Comparison of ENCODE assay signal across 1 cellular context in genomic region chr16:70419384-70420327, GRCh38.
TF ChIP-seq lines count a peak whose summit lies in the region.

No MANE protein-coding gene starts in this region.

TF ChIP-seq in endothelial cell of umbilical vein, 7 proteins besides CTCF, POLR2A, EP300 and RAD21 (continued from another document):
- no peak for TF ChIP-seq POLR2AphosphoS5 (IDR thresholded peaks at IDR 0.05; ENCODE audit: insufficient read depth, low read depth, low read length)
